Comparison of ENCODE assay signal across 11 cellular contexts in the genomic region with DNA sequence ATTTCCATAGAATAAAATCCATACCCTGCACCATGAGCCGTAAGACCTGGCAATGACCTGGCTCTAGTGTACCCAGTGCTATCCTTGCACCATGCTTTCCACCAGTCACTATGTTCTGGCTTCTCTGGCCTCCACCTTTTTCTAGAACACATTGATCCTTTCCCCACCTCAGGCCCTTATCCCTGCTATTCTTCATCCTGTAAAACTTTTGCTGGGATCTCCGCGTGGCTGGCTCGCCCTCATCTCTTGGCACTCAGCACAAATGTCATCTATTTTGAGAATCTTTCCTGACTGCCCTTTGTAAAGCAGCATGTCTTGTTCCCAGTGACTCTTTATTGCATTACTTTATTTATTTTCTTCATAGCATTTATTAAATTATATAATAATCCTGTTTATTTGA.
DNase-seq lines count a peak whose midpoint lies in the region; ATAC-seq and TF ChIP-seq lines count a peak whose summit lies in the region.
"Had no signal": no experiment of that assay in that cellular context is flagged by ENCODE, and none has a peak within 500 bp of the region (broad histone marks: within the 10 kb centered on the region; RNA-seq: fewer than 3 reads in every experiment).

No MANE protein-coding gene starts in this region.

- 98% methylated on average over 4 of the region's 4 CpGs for WGBS in hepatocyte (ENCODE audit: low lambda C conversion rate, missing lambda C conversion rate)

- H3K27me3 ChIP-seq in hepatocyte: no peaks in the 10 kb centered on the region

- H3K4me3 ChIP-seq in hepatocyte: no peak overlapping the region
- H3K4me3 ChIP-seq: HAP-1 had no signal

- H4K20me1 ChIP-seq in hepatocyte (ENCODE audit: insufficient read depth, poor library complexity, severe bottlenecking): no peaks in the 10 kb centered on the region

- DNase-seq in NCI-H82 treated with DMSO at 0.1 percent for 48 hours (lab: John Stamatoyannopoulos, UW; ENCODE audit: unreplicated experiment): peak; percentile 32
- peak; percentile 30 for DNase-seq in left cardiac atrium
- no peak for DNase-seq in hepatocyte (ENCODE audit: low spot score)
- DNase-seq in omental fat pad (ENCODE audit: low spot score): no peak
- DNase-seq in effector CD4-positive, alpha-beta T cell: no peak
- DNase-seq: C1 segment of cervical spinal cord; CD4-positive, alpha-beta T cell; DMS79 had no signal

- TF ChIP-seq CTCF in hepatocyte (IDR thresholded peaks at IDR 0.05; ENCODE audit: poor library complexity) (no peak), omental fat pad (IDR thresholded peaks at IDR 0.05) (no peak)

- no peak overlapping the region for H3K4me2 ChIP-seq in hepatocyte

- H3K9me3 ChIP-seq in hepatocyte (ENCODE audit: low read depth): no peaks in the 10 kb centered on the region
- H3K9me3 ChIP-seq: HAP-1 had no signal

- no peaks in the 10 kb centered on the region for H3K9me2 ChIP-seq in hepatocyte (replicated peaks; ENCODE audit: insufficient read depth)

- intact Hi-C loops in left cardiac atrium (cut with DNase I): no loop called here

- peak overlapping the region; percentile 84 for H3K27ac ChIP-seq in hepatocyte

- H3K4me1 ChIP-seq in hepatocyte (ENCODE audit: insufficient read depth): no peaks in the 10 kb centered on the region
- H3K4me1 ChIP-seq: HAP-1 had no signal

- H3K36me3 ChIP-seq in hepatocyte (replicated peaks; ENCODE audit: insufficient read depth, low read depth): no peaks in the 10 kb centered on the region
- H3K36me3 ChIP-seq: HAP-1 had no signal

- ATAC-seq in left cardiac atrium (peak; percentile 61 to 92), omental fat pad (ENCODE audit: low FRiP score) (no peak), GM21825 (IDR thresholded peaks at IDR 0.05; ENCODE audit: unreplicated experiment) (no peak), HG03378 (IDR thresholded peaks at IDR 0.05; ENCODE audit: unreplicated experiment) (no peak)

- no peak overlapping the region for H2AFZ ChIP-seq in hepatocyte

- no peaks in the 10 kb centered on the region for H3K79me2 ChIP-seq in hepatocyte

Comparison
In these comparisons a context has a peak if more than half of its experiments do, and no peak if none do; other contexts are left out.
1. DNase-seq: peak in NCI-H82 treated with DMSO at 0.1 percent for 48 hours (single experiment) and left cardiac atrium (single experiment); none in hepatocyte (single experiment), omental fat pad (single experiment) and effector CD4-positive, alpha-beta T cell (single experiment).
2. ATAC-seq: peak in left cardiac atrium (2 of 2); none in omental fat pad (single experiment), GM21825 (single experiment) and HG03378 (single experiment).